Comparison of ENCODE assay signal across 1 cellular context in the genomic region with DNA sequence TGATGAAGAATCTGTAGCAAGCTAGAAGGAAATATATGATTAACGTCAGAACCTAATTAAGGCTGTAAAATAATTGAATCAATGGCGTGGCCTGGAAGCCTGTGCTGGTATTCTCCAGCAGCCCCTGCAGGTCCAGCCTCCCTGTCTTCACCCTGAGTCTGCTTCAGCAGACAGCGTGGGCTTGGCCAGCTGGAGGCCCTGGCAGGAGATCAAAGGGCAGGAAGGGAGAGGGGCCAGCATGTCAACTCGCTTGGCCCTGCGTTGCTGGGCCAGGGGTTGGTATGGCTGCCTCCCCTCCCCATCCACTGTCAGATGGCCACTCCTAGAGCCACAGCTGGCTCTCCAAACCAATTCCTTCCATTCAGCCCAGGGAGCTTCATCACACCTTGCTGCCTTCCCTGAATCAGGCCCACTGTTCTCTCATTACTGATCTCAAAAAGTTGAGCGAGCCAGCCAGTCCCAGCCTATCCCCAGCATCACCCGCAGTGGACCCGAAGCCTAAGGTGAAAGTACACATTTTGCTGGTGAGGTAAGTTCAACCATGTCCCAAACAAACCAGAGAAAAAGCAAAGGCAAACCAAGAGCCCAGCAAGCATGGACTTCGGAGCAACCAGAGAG.
A peak's percentile ranks its signal among the peaks of the same experiment; 100 is the strongest.
TF ChIP-seq lines count a peak whose summit lies in the region.

No MANE protein-coding gene starts in this region.

TF ChIP-seq in HepG2, 621 proteins besides CTCF, POLR2A, EP300 and RAD21 (continued from another document and continues in another):
- TF ChIP-seq, protein P1, sequence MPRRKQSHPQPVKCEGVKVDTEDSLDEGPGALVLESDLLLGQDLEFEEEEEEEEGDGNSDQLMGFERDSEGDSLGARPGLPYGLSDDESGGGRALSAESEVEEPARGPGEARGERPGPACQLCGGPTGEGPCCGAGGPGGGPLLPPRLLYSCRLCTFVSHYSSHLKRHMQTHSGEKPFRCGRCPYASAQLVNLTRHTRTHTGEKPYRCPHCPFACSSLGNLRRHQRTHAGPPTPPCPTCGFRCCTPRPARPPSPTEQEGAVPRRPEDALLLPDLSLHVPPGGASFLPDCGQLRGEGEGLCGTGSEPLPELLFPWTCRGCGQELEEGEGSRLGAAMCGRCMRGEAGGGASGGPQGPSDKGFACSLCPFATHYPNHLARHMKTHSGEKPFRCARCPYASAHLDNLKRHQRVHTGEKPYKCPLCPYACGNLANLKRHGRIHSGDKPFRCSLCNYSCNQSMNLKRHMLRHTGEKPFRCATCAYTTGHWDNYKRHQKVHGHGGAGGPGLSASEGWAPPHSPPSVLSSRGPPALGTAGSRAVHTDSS (CRISPR knock-in tag; conservative IDR thresholded peaks at IDR 0.05): no peak
- TF ChIP-seq HDAC6 (IDR thresholded peaks at IDR 0.05; ENCODE audit: low read depth, low read length): no peak
- TF ChIP-seq ZNF3 (CRISPR knock-in tag; IDR thresholded peaks at IDR 0.05): no peak
- no peak for TF ChIP-seq MBD4 (IDR thresholded peaks at IDR 0.05; ENCODE audit: borderline replicate concordance, low read length)
- no peak for TF ChIP-seq SIX4 (CRISPR knock-in tag; IDR thresholded peaks at IDR 0.05)
- TF ChIP-seq ZNF484 (CRISPR knock-in tag; IDR thresholded peaks at IDR 0.05; ENCODE audit: borderline replicate concordance, low read depth): no peak
- TF ChIP-seq GLI4 (CRISPR knock-in tag; IDR thresholded peaks at IDR 0.05; ENCODE audit: borderline replicate concordance): no peak
- TF ChIP-seq KAT2B (IDR thresholded peaks at IDR 0.05; ENCODE audit: borderline replicate concordance, low read depth, low read length): no peak
- TF ChIP-seq CEBPG (CRISPR knock-in tag; IDR thresholded peaks at IDR 0.05): no peak
- no peak for TF ChIP-seq TARDBP (CRISPR knock-in tag; IDR thresholded peaks at IDR 0.05)
- TF ChIP-seq SETDB1 (CRISPR knock-in tag; IDR thresholded peaks at IDR 0.05; ENCODE audit: borderline replicate concordance): no peak
- TF ChIP-seq DZIP1 (CRISPR knock-in tag; IDR thresholded peaks at IDR 0.05): no peak
- TF ChIP-seq, protein P2, sequence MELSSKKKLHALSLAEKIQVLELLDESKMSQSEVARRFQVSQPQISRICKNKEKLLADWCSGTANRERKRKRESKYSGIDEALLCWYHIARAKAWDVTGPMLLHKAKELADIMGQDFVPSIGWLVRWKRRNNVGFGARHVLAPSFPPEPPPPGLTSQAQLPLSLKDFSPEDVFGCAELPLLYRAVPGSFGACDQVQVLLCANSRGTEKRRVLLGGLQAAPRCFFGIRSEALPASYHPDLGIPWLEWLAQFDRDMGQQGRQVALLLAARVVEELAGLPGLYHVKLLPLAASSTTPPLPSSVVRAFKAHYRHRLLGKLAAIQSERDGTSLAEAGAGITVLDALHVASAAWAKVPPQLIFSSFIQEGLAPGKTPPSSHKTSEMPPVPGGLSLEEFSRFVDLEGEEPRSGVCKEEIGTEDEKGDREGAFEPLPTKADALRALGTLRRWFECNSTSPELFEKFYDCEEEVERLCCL (CRISPR knock-in tag; IDR thresholded peaks at IDR 0.05; ENCODE audit: borderline replicate concordance): no peak
- TF ChIP-seq, protein P3, sequence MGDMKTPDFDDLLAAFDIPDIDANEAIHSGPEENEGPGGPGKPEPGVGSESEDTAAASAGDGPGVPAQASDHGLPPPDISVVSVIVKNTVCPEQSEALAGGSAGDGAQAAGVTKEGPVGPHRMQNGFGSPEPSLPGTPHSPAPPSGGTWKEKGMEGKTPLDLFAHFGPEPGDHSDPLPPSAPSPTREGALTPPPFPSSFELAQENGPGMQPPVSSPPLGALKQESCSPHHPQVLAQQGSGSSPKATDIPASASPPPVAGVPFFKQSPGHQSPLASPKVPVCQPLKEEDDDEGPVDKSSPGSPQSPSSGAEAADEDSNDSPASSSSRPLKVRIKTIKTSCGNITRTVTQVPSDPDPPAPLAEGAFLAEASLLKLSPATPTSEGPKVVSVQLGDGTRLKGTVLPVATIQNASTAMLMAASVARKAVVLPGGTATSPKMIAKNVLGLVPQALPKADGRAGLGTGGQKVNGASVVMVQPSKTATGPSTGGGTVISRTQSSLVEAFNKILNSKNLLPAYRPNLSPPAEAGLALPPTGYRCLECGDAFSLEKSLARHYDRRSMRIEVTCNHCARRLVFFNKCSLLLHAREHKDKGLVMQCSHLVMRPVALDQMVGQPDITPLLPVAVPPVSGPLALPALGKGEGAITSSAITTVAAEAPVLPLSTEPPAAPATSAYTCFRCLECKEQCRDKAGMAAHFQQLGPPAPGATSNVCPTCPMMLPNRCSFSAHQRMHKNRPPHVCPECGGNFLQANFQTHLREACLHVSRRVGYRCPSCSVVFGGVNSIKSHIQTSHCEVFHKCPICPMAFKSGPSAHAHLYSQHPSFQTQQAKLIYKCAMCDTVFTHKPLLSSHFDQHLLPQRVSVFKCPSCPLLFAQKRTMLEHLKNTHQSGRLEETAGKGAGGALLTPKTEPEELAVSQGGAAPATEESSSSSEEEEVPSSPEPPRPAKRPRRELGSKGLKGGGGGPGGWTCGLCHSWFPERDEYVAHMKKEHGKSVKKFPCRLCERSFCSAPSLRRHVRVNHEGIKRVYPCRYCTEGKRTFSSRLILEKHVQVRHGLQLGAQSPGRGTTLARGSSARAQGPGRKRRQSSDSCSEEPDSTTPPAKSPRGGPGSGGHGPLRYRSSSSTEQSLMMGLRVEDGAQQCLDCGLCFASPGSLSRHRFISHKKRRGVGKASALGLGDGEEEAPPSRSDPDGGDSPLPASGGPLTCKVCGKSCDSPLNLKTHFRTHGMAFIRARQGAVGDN (CRISPR knock-in tag; IDR thresholded peaks at IDR 0.05): peak; percentile 58
- TF ChIP-seq ZNF441 (CRISPR knock-in tag; IDR thresholded peaks at IDR 0.05; ENCODE audit: borderline replicate concordance): no peak
- TF ChIP-seq ZNF850 (CRISPR knock-in tag; conservative IDR thresholded peaks at IDR 0.05): no peak
- peak; percentile 9; the same call in 1 of the 2 replicates for TF ChIP-seq HNF4G (IDR thresholded peaks at IDR 0.05; ENCODE audit: borderline replicate concordance, low read depth, low read length)
- no peak; the same call in 1 of the 2 replicates for TF ChIP-seq HNF4G (CRISPR knock-in tag; IDR thresholded peaks at IDR 0.05; ENCODE audit: borderline replicate concordance, low read depth)
- no peak for TF ChIP-seq ARNT (IDR thresholded peaks at IDR 0.05)
- TF ChIP-seq TCF7 (IDR thresholded peaks at IDR 0.05; ENCODE audit: low read depth): peak; percentile 64; the same call in 1 of the 2 replicates
- no peak for TF ChIP-seq SMAD1 (CRISPR knock-in tag; IDR thresholded peaks at IDR 0.05; ENCODE audit: borderline replicate concordance, low read depth)
- no peak for TF ChIP-seq EZH2 (conservative IDR thresholded peaks at IDR 0.05; ENCODE audit: low read depth, low read length)
- no peak for TF ChIP-seq MYNN (CRISPR knock-in tag; IDR thresholded peaks at IDR 0.05; ENCODE audit: low read depth)
- no peak for TF ChIP-seq DBP (CRISPR knock-in tag; IDR thresholded peaks at IDR 0.05; ENCODE audit: not compliant biosample characterization)
- no peak for TF ChIP-seq MED8 (CRISPR knock-in tag; IDR thresholded peaks at IDR 0.05; ENCODE audit: insufficient replicate concordance)
- peak; percentile 62; the same call in 1 of the 2 replicates for TF ChIP-seq ZNF160 (CRISPR knock-in tag; IDR thresholded peaks at IDR 0.05)
- TF ChIP-seq TGIF2 (CRISPR knock-in tag; IDR thresholded peaks at IDR 0.05): no peak
- no peak for TF ChIP-seq CENPX (CRISPR knock-in tag; IDR thresholded peaks at IDR 0.05)
- no peak for TF ChIP-seq ATF5 (CRISPR knock-in tag; IDR thresholded peaks at IDR 0.05; ENCODE audit: low read depth)
- no peak for TF ChIP-seq TRAFD1 (CRISPR knock-in tag; IDR thresholded peaks at IDR 0.05; ENCODE audit: borderline replicate concordance)
- TF ChIP-seq ZFY (CRISPR knock-in tag; IDR thresholded peaks at IDR 0.05): peak; percentile 35; the same call in 1 of the 2 replicates
- no peak for TF ChIP-seq FOXJ3 (CRISPR knock-in tag; IDR thresholded peaks at IDR 0.05; ENCODE audit: borderline replicate concordance)
- TF ChIP-seq RAD51 (IDR thresholded peaks at IDR 0.05; ENCODE audit: borderline replicate concordance): no peak
- TF ChIP-seq MIXL1 (CRISPR knock-in tag; IDR thresholded peaks at IDR 0.05): no peak
- TF ChIP-seq HNF4A (CRISPR knock-in tag; IDR thresholded peaks at IDR 0.05): peak; percentile 72
- 0 out of 2 replicates have a peak, but pooled peaks have one; percentile 38 for TF ChIP-seq ZNF598 (CRISPR knock-in tag; IDR thresholded peaks at IDR 0.05; ENCODE audit: borderline replicate concordance)
- 0 out of 2 replicates have a peak, but pooled peaks have one; percentile 51 for TF ChIP-seq ZNF770 (CRISPR knock-in tag; IDR thresholded peaks at IDR 0.05)
- TF ChIP-seq KLF9 (CRISPR knock-in tag; IDR thresholded peaks at IDR 0.05; ENCODE audit: low read depth): no peak
- TF ChIP-seq, protein P4, sequence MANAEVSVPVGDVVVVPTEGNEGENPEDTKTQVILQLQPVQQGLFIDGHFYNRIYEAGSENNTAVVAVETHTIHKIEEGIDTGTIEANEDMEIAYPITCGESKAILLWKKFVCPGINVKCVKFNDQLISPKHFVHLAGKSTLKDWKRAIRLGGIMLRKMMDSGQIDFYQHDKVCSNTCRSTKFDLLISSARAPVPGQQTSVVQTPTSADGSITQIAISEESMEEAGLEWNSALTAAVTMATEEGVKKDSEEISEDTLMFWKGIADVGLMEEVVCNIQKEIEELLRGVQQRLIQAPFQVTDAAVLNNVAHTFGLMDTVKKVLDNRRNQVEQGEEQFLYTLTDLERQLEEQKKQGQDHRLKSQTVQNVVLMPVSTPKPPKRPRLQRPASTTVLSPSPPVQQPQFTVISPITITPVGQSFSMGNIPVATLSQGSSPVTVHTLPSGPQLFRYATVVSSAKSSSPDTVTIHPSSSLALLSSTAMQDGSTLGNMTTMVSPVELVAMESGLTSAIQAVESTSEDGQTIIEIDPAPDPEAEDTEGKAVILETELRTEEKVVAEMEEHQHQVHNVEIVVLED (CRISPR knock-in tag; IDR thresholded peaks at IDR 0.05; ENCODE audit: borderline replicate concordance): no peak
- no peak for TF ChIP-seq FOXO1 (CRISPR knock-in tag; IDR thresholded peaks at IDR 0.05)
- TF ChIP-seq ZMYM4 (CRISPR knock-in tag; IDR thresholded peaks at IDR 0.05): peak; percentile 46; the same call in 1 of the 2 replicates
- TF ChIP-seq IRF2 (CRISPR knock-in tag; IDR thresholded peaks at IDR 0.05): peak; percentile 49; the same call in 1 of the 2 replicates
